Comparison of ENCODE assay signal across 10 cellular contexts in the genomic region with DNA sequence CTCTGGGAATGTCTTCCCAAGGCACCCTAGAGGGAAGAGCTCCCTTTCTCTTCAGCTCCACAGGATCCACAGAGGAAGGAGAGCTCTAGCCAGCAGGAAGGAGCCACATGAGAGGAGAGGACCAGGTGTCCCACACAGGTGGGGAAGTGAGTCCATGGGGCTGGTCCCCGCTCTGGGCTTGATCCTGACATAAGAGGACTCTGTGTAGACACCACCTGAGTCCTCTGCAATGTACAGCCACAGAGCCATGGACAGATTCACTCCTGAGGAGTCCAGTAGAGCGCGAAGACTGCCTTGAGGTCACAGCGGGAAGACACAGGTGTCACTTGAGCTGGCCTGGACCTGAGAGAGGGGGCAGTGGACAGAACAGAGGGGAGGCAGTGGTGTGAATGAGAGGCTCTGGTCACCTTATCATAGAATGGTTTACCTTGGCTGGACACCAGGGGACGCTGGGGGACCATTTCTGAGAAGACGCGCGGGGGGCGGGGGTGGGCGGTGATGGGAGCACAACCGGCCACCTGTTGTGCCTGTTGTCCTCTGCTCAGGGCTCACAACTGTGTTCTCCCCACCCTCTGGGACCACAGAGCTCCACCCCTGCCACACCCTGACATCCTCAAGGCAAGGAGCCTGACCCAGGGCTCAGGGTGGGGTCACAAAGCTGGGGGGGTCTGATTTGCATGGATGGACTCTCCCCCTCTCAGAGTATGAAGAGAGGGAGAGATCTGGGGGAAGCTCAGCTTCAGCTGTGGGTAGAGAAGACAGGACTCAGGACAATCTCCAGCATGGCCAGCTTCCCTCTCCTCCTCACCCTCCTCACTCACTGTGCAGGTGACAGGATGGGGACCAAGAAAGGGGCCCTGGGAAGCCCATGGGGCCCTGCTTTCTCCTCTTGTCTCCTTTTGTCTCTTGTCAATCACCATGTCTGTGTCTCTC.
DNase-seq lines count a peak whose midpoint lies in the region; ATAC-seq and TF ChIP-seq lines count a peak whose summit lies in the region.
"Had no signal": no experiment of that assay in that cellular context is flagged by ENCODE, and none has a peak within 500 bp of the region (broad histone marks: within the 10 kb centered on the region; RNA-seq: fewer than 3 reads in every experiment).

No MANE protein-coding gene starts in this region.

- H3K27ac ChIP-seq in WERI-Rb-1: no peak overlapping the region
- no peak overlapping the region for H3K27ac ChIP-seq in right cardiac atrium (ENCODE audit: low read length)

- H3K4me1 Mint-ChIP-seq in neural crest cell: no peaks in the 10 kb centered on the region

- no peaks in the 10 kb centered on the region for H3K9me3 ChIP-seq in WERI-Rb-1 (ENCODE audit: severe bottlenecking)
- no peaks in the 10 kb centered on the region for H3K9me3 ChIP-seq in right cardiac atrium (ENCODE audit: control insufficient read depth, low read length)

- TF ChIP-seq CTCF in WERI-Rb-1 (IDR thresholded peaks at IDR 0.05; ENCODE audit: low read depth, low read length) (peak; percentile 73), neural crest cell (conservative IDR thresholded peaks at IDR 0.05) (peak; percentile 31)

- DNase-seq in ELR (ENCODE audit: low read depth) (peak; percentile 17), WERI-Rb-1 (peak; percentile 81), neural crest cell (ENCODE audit: low read depth, low spot score) (no peak), NCI-H774 (lab: John Stamatoyannopoulos, UW) (no peak), UCSD-AML1 (lab: John Stamatoyannopoulos, UW; ENCODE audit: unreplicated experiment) (no peak), right cardiac atrium (no peak)
- DNase-seq: IMR-90, SHP77 had no signal

- H3K27me3 ChIP-seq in WERI-Rb-1 (ENCODE audit: insufficient read depth, low read depth, severe bottlenecking): no peaks in the 10 kb centered on the region
- no peaks in the 10 kb centered on the region for H3K27me3 ChIP-seq in right cardiac atrium (ENCODE audit: control insufficient read depth, insufficient read depth)

- ATAC-seq in HG03060 (IDR thresholded peaks at IDR 0.05; ENCODE audit: low read depth, unreplicated experiment) (peak; percentile 42), GM19351 (IDR thresholded peaks at IDR 0.05; ENCODE audit: unreplicated experiment) (no peak), right cardiac atrium (no peak)

- H3K4me1 ChIP-seq in right cardiac atrium (ENCODE audit: control insufficient read depth, insufficient read depth, low read length): no peaks in the 10 kb centered on the region

- H3K4me3 Mint-ChIP-seq in neural crest cell: no peak overlapping the region

- WGBS in right cardiac atrium: 28% methylated on average over 11 of the region's 11 CpGs

- intact Hi-C loops in right cardiac atrium (cut with DNase I): no loop called here

- H3K4me3 ChIP-seq in WERI-Rb-1 (ENCODE audit: low read depth, low read length): no peak overlapping the region
- H3K4me3 ChIP-seq in right cardiac atrium (ENCODE audit: low read length): no peak overlapping the region

- no peaks in the 10 kb centered on the region for H3K36me3 Mint-ChIP-seq in neural crest cell (ENCODE audit: low read depth)

- no peaks in the 10 kb centered on the region for H3K9me3 Mint-ChIP-seq in neural crest cell

- H3K27me3 Mint-ChIP-seq in neural crest cell (ENCODE audit: low read depth): peaks cover 97% of the 10 kb centered on the region

- no peaks in the 10 kb centered on the region for H3K36me3 ChIP-seq in WERI-Rb-1

- no peak overlapping the region for H3K27ac Mint-ChIP-seq in neural crest cell (ENCODE audit: unreplicated experiment)

Comparison
In these comparisons a context has a peak if more than half of its experiments do, and no peak if none do; other contexts are left out.
1. DNase-seq: peak in ELR (single experiment) and WERI-Rb-1 (single experiment); none in neural crest cell (single experiment), NCI-H774 (single experiment), UCSD-AML1 (single experiment) and right cardiac atrium (0 of 3).